8 cellular contexts compared by ENCODE assay signal in the genomic region with DNA sequence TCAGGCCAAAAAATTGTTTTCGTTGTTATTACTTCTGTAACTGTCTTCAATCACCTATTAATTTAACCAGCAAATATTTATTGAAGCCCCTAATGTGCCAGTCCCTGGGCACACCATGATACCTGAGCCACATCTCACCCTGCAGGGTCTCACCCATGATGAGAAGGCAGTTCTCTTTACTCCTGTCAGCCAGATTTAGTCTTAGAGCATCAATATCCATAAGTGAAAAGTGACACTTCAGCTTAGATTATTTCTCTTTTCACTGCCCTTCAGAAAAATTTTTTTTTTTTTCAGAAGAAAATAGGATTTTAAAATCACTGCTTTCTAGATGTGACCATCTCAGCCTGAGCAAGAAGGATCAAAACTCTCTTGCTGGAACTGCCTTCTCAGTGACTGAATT.
DNase-seq lines count a peak whose midpoint lies in the region; ATAC-seq and TF ChIP-seq lines count a peak whose summit lies in the region.

No MANE protein-coding gene starts in this region.

- H3K36me3 ChIP-seq in Panc1 (ENCODE audit: control insufficient read depth, insufficient read depth, low read length) (no peaks in the 10 kb centered on the region), fibroblast of lung (ENCODE audit: control insufficient read depth, insufficient read depth, low read length) (no peaks in the 10 kb centered on the region)

- no peak for DNase-seq in T-helper 2 cell treated with Interferon-gamma antibody and Interleukin-4, amounts not matched to agents 5 μg/mL and 100 μg/mL, for 36 hours (ENCODE audit: low spot score)
- DNase-seq in T-helper 2 cell (no peak), Panc1 (ENCODE audit: low read depth, low spot score) (no peak), fibroblast of lung (ENCODE audit: low read depth in 2 of 2) (no peak), AG20443 (ENCODE audit: low spot score) (no peak), amniotic stem cell (lab: John Stamatoyannopoulos, UW) (no peak), left cardiac atrium (no peak)
- no peak for DNase-seq in stimulated activated naive B cell treated with anti-CD40 and anti-IgM and Interleukin-4, amounts not matched to agents 10 μg/mL and 1 μg/mL and 100 μg/mL, for 72 hours

- H3K9me3 ChIP-seq in Panc1 (ENCODE audit: control insufficient read depth, insufficient read depth, low read depth, low read length) (no peaks in the 10 kb centered on the region), fibroblast of lung (ENCODE audit: control insufficient read depth, insufficient read depth, low read depth, low read length) (no peaks in the 10 kb centered on the region)

- in situ Hi-C loops in Panc1 (cut with HindIII; ENCODE audit: low pct_unique_long_range_greater_than_20kb, low sequenced_read_pairs): no loop called here

- H3K27me3 Mint-ChIP-seq in T-helper 2 cell treated with Interferon-gamma antibody and Interleukin-4, amounts not matched to agents 5 μg/mL and 100 μg/mL, for 36 hours (ENCODE audit: low read depth): peaks cover 12% of the 10 kb centered on the region
- peaks cover 50 to 52% of the 10 kb centered on the region in 2 donors for H3K27me3 Mint-ChIP-seq in stimulated activated naive B cell treated with anti-CD40 and anti-IgM and Interleukin-4, amounts not matched to agents 10 μg/mL and 1 μg/mL and 100 μg/mL, for 72 hours

- no peaks in the 10 kb centered on the region for H3K79me2 ChIP-seq in fibroblast of lung (ENCODE audit: control insufficient read depth, insufficient read depth, low read length)

- CTCF ChIA-PET in Panc1 (lab: Charles Lee): interaction anchor here (0.5 to 1.5 kb wide), 8 partner anchors 168 to 775 kb away, joined by 3 to 10 read pairs (median 3); no protein-coding TSS in a partner anchor

- no peaks in the 10 kb centered on the region for H4K20me1 ChIP-seq in fibroblast of lung (ENCODE audit: control insufficient read depth, extremely low read depth, insufficient read depth, low read length)

- POLR2A ChIA-PET in Panc1 (lab: Charles Lee): interaction anchor here (0.6 to 0.7 kb wide), 2 partner anchors 482 to 768 kb away, joined by 3 to 8 read pairs; no protein-coding TSS in a partner anchor

- no peak overlapping the region for H3K9ac ChIP-seq in fibroblast of lung (ENCODE audit: insufficient read depth, low read length)

- H3K36me3 Mint-ChIP-seq in T-helper 2 cell treated with Interferon-gamma antibody and Interleukin-4, amounts not matched to agents 5 μg/mL and 100 μg/mL, for 36 hours (ENCODE audit: low read depth): peaks cover 4% of the 10 kb centered on the region
- no peaks in the 10 kb centered on the region for H3K36me3 Mint-ChIP-seq in stimulated activated naive B cell treated with anti-CD40 and anti-IgM and Interleukin-4, amounts not matched to agents 10 μg/mL and 1 μg/mL and 100 μg/mL, for 72 hours

- no peak overlapping the region for H3K4me2 ChIP-seq in fibroblast of lung (ENCODE audit: extremely low read depth, insufficient read depth, low read length)

- H3K4me1 ChIP-seq in Panc1 (ENCODE audit: control insufficient read depth, insufficient read depth, low read length): peaks cover 4% of the 10 kb centered on the region; the same call in 1 of the 2 replicates
- H3K4me1 ChIP-seq in fibroblast of lung (ENCODE audit: control insufficient read depth, extremely low read depth, insufficient read depth, low read length): peaks cover 3% of the 10 kb centered on the region

- TF ChIP-seq CTCF in Panc1 (IDR thresholded peaks at IDR 0.05) (no peak), fibroblast of lung (conservative IDR thresholded peaks at IDR 0.05 in 1 of 2, IDR thresholded peaks at IDR 0.05 in 1 of 2; ENCODE audit: low read depth in 1 of 2, low read length in 2 of 2) (no peak)

- ATAC-seq in Panc1 (no peak), left cardiac atrium (no peak)
- ATAC-seq in stimulated activated naive B cell treated with anti-CD40 and anti-IgM and Interleukin-4, amounts not matched to agents 10 μg/mL and 1 μg/mL and 100 μg/mL, for 72 hours (replicated peaks): no peak

- no peaks in the 10 kb centered on the region for H3K9me3 Mint-ChIP-seq in T-helper 2 cell treated with Interferon-gamma antibody and Interleukin-4, amounts not matched to agents 5 μg/mL and 100 μg/mL, for 36 hours
- H3K9me3 Mint-ChIP-seq in stimulated activated naive B cell treated with anti-CD40 and anti-IgM and Interleukin-4, amounts not matched to agents 10 μg/mL and 1 μg/mL and 100 μg/mL, for 72 hours: no peaks in the 10 kb centered on the region

- peaks cover 29% of the 10 kb centered on the region for H3K4me1 Mint-ChIP-seq in T-helper 2 cell treated with Interferon-gamma antibody and Interleukin-4, amounts not matched to agents 5 μg/mL and 100 μg/mL, for 36 hours (ENCODE audit: low read depth)
- peaks cover 27 to 39% of the 10 kb centered on the region in 2 donors for H3K4me1 Mint-ChIP-seq in stimulated activated naive B cell treated with anti-CD40 and anti-IgM and Interleukin-4, amounts not matched to agents 10 μg/mL and 1 μg/mL and 100 μg/mL, for 72 hours

- no TSS peak for BruUV-seq in Panc1 (replicated peaks; lab: Mats Ljungman, UMichigan)

- peak overlapping the region; percentile 86 for H3K4me3 Mint-ChIP-seq in T-helper 2 cell treated with Interferon-gamma antibody and Interleukin-4, amounts not matched to agents 5 μg/mL and 100 μg/mL, for 36 hours
- peak overlapping the region; percentile 83 to 86 for H3K4me3 Mint-ChIP-seq in stimulated activated naive B cell treated with anti-CD40 and anti-IgM and Interleukin-4, amounts not matched to agents 10 μg/mL and 1 μg/mL and 100 μg/mL, for 72 hours

- H3K27me3 ChIP-seq in Panc1 (ENCODE audit: control insufficient read depth, insufficient read depth, low read length): peaks cover 11% of the 10 kb centered on the region; the same call in 1 of the 2 replicates
- peaks cover 3% of the 10 kb centered on the region for H3K27me3 ChIP-seq in fibroblast of lung (ENCODE audit: control insufficient read depth, insufficient read depth, low read length)

- intact Hi-C loops in Panc1 (cut with micrococcal nuclease; ENCODE audit: unreplicated experiment): loop anchor here (1.0 to 10.0 kb wide), 4 partner anchors 168 to 774 kb away; a partner anchor contains a TSS
- intact Hi-C loops in left cardiac atrium (cut with DNase I): loop anchor here (2.0 to 10.0 kb wide), 5 partner anchors 167 to 774 kb away; no protein-coding TSS in a partner anchor

- H2AFZ ChIP-seq in fibroblast of lung (ENCODE audit: low read length): peak overlapping the region; percentile 98

- H3K4me3 ChIP-seq in Panc1 (ENCODE audit: low read depth in 2 of 2, low read length in 2 of 2) (peak overlapping the region; percentile 47 to 62), fibroblast of lung (replicated peaks in 1 of 4; ENCODE audit: control extremely low read depth in 1 of 4, insufficient read depth in 1 of 4, low read depth in 3 of 4, low read length in 4 of 4) (peak overlapping the region in 3 of 4 experiments; percentile 54 to 82 (median 61))

- H3K27ac Mint-ChIP-seq in T-helper 2 cell treated with Interferon-gamma antibody and Interleukin-4, amounts not matched to agents 5 μg/mL and 100 μg/mL, for 36 hours: peak overlapping the region; percentile 63
- peak overlapping the region; percentile 88 for H3K27ac Mint-ChIP-seq in stimulated activated naive B cell treated with anti-CD40 and anti-IgM and Interleukin-4, amounts not matched to agents 10 μg/mL and 1 μg/mL and 100 μg/mL, for 72 hours

- H3K27ac ChIP-seq in Panc1 (ENCODE audit: low read length) (peak overlapping the region; percentile 78), fibroblast of lung (ENCODE audit: insufficient read depth, low read length) (no peak overlapping the region)
